Comparison of ENCODE assay signal across 9 cellular contexts in genomic region chr2:17540813-17541513, GRCh38. TPM values are rescaled to one million over a fixed set of nuclear protein-coding genes. Genes with fewer than 3 reads are reported as not detected.
A peak's percentile ranks its signal among the peaks of the same experiment; 100 is the strongest.
DNase-seq lines count a peak whose midpoint lies in the region; ATAC-seq and TF ChIP-seq lines count a peak whose summit lies in the region.
"Had no signal": no experiment of that assay in that cellular context is flagged by ENCODE, and none has a peak within 500 bp of the region (broad histone marks: within the 10 kb centered on the region; RNA-seq: fewer than 3 reads in every experiment).

No MANE protein-coding gene starts in this region.

- H3K27ac ChIP-seq in right atrium auricular region (peak overlapping the region; percentile 75 to 94), coronary artery (no peak overlapping the region), muscle layer of colon (ENCODE audit: low read depth, low read length) (no peak overlapping the region), aorta (ENCODE audit: low read depth in 1 of 2, low read length in 2 of 2) (no peak overlapping the region)

- peak overlapping the region; percentile 49 for H3K4me3 ChIP-seq in right atrium auricular region
- peak overlapping the region; percentile 73 for H3K4me3 ChIP-seq in coronary artery
- peak overlapping the region; percentile 43 to 61 for H3K4me3 ChIP-seq in muscle layer of colon (ENCODE audit: low read depth in 1 of 2, low read length in 2 of 2)
- H3K4me3 ChIP-seq in aorta (ENCODE audit: low read length in 2 of 2), result peak overlapping the region; percentile 52 to 74

- H3K9me3 ChIP-seq in right atrium auricular region, result no peaks in the 10 kb centered on the region
- H3K9me3 ChIP-seq in muscle layer of colon (ENCODE audit: low read length), result no peaks in the 10 kb centered on the region
- no peaks in the 10 kb centered on the region for H3K9me3 ChIP-seq in aorta (ENCODE audit: control insufficient read depth, low read length)

- H3K4me1 ChIP-seq in right atrium auricular region (peaks cover 0 to 18% of the 10 kb centered on the region in 2 donors), muscle layer of colon (ENCODE audit: insufficient read depth, low read length) (peaks cover 7% of the 10 kb centered on the region), aorta (ENCODE audit: control insufficient read depth in 1 of 2, insufficient read depth in 2 of 2, low read length in 2 of 2) (no peaks in the 10 kb centered on the region)

- POLR2A ChIA-PET in GM10248 (lab: Yijun Ruan, JAX), result interaction anchor here (0.6 kb wide), 2 partner anchors 66 to 326 kb away, joined by 3 read pairs; no protein-coding TSS in a partner anchor

- no peak overlapping the region for H3K9ac ChIP-seq in muscle layer of colon (ENCODE audit: low read length)

- no peak for DNase-seq in right atrium auricular region (ENCODE audit: low spot score)
- no peak for DNase-seq in left ventricle myocardium superior
- DNase-seq in coronary artery (ENCODE audit: low spot score), result no peak
- no peak for DNase-seq in aorta
- no peak for DNase-seq in pons (ENCODE audit: low spot score)
- DNase-seq in GM10248 (ENCODE audit: extremely low spot score), result no peak
- DNase-seq: activated T-cell treated with anti-CD3 and anti-CD28 coated beads for 4 hours had no signal

- intact Hi-C loops in left ventricle myocardium superior (cut with micrococcal nuclease) (no loop called here), aorta (cut with DNase I) (no loop called here)

- no peaks in the 10 kb centered on the region for H3K36me3 ChIP-seq in right atrium auricular region
- no peaks in the 10 kb centered on the region for H3K36me3 ChIP-seq in muscle layer of colon (ENCODE audit: insufficient read depth, low read length)
- H3K36me3 ChIP-seq in aorta (ENCODE audit: control insufficient read depth in 1 of 2, insufficient read depth in 2 of 2, low read length in 1 of 2), result no peaks in the 10 kb centered on the region

- no peaks in the 10 kb centered on the region for H3K27me3 ChIP-seq in right atrium auricular region
- peaks cover 13 to 19% of the 10 kb centered on the region in 2 donors for H3K27me3 ChIP-seq in muscle layer of colon (ENCODE audit: control insufficient read depth in 1 of 2, insufficient read depth in 2 of 2, low read length in 2 of 2)
- H3K27me3 ChIP-seq in aorta (ENCODE audit: control insufficient read depth in 1 of 2, insufficient read depth in 2 of 2, low read length in 1 of 2), result peaks cover 0 to 2% of the 10 kb centered on the region in 2 donors

- ATAC-seq in left ventricle myocardium superior (no peak), aorta (ENCODE audit: low FRiP score) (no peak), esophagus mucosa (no peak)

- TF ChIP-seq CTCF in right atrium auricular region (IDR thresholded peaks at IDR 0.05) (no peak), coronary artery (IDR thresholded peaks at IDR 0.05) (no peak), GM10248 (IDR thresholded peaks at IDR 0.05; ENCODE audit: control extremely low read depth, extremely low read depth, low read depth, missing control alignments) (no peak)

- CTCF ChIA-PET in GM10248 (lab: Yijun Ruan, JAX), result interaction anchor here (0.7 kb wide), 1 partner anchor 231 kb away, joined by 3 read pairs; no protein-coding TSS in a partner anchor

- 3% methylated on average over 21 of the region's 21 CpGs for WGBS in aorta, 2 donors

RNA-seq across cellular contexts. Expression of gene VSNL1, which starts 0.5 kb away (rescaled TPM):
- total RNA-seq in right atrium auricular region (10 to 100 TPM; 30.2 to 41.7 TPM), left ventricle myocardium superior (18.6 TPM), aorta (not detected), esophagus mucosa (65.6 TPM)
- not detected for polyA plus RNA-seq in aorta

RNA-seq across cellular contexts. Expression of gene RAD51AP2, which starts 22.7 kb away (rescaled TPM):
- total RNA-seq in right atrium auricular region, result under 1 TPM; 0.22 to 0.28 TPM
- total RNA-seq in left ventricle myocardium superior, result 0.10 TPM
- total RNA-seq in aorta, result not detected
- polyA plus RNA-seq in aorta, result under 1 TPM in 1 of 2 donors, not detected in 1; 0.13 TPM
- total RNA-seq in esophagus mucosa, result 0.16 TPM

Comparison
In these comparisons a context has a peak if more than half of its experiments do, and no peak if none do; other contexts are left out.
1. H3K27ac ChIP-seq: peak in right atrium auricular region (2 of 2); none in coronary artery (0 of 2), muscle layer of colon (single experiment) and aorta (0 of 2).
2. RNA of gene VSNL1, which starts 0.5 kb away (total RNA-seq): 65.6 TPM in esophagus mucosa (single experiment), 30.2 to 41.7 TPM in right atrium auricular region and 18.6 TPM in left ventricle myocardium superior (single experiment); not detected in aorta; every median in the first group is over 10 times any median in the second.
3. Peak in every context shown above with its lines, with median percentiles within 50 percentile points of each other: H3K4me3 ChIP-seq.